23 cellular contexts compared by ENCODE assay signal in the genomic region with DNA sequence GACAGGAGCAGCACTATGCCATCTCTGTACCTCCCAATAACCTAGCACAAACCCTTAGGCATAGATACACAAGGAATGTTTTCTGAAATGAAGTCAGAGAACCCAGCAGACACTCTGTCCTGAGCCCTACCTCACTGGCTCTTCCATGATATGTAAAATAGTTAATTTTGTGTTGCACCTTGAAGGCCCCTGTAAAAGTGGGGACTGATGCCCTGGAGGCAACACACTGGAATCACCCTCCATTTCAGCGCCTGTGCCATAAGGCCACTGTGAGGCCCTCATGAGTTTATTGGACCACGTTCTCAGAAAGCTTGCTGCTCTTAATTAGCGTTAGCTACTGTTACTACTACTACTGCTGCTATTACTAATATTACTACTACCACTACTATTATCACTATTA.
"Had no signal": no experiment of that assay in that cellular context is flagged by ENCODE, and none has a peak within 500 bp of the region (broad histone marks: within the 10 kb centered on the region; RNA-seq: fewer than 3 reads in every experiment).

No MANE protein-coding gene starts in this region.

- H3K27me3 Mint-ChIP-seq: activated CD4-positive, alpha-beta memory T cell treated with anti-CD3 and anti-CD28 coated beads for 36 hours; activated naive CD8-positive, alpha-beta T cell treated with anti-CD3 and anti-CD28 coated beads, Interleukin-2, amount 50 U/mL, for 24 hours; activated T-helper 17 cell treated with anti-CD3 and anti-CD28 coated beads, Interleukin-2, amount 50 U/mL, for 72 hours; naive B cell had no signal

- H3K36me3 Mint-ChIP-seq: activated CD4-positive, alpha-beta memory T cell treated with anti-CD3 and anti-CD28 coated beads for 36 hours; activated naive CD4-positive, alpha-beta T cell treated with anti-CD3 and anti-CD28 coated beads, Interleukin-2, amount 50 U/mL, for 24 hours; naive B cell had no signal

- H3K4me3 Mint-ChIP-seq: activated CD4-positive, alpha-beta memory T cell treated with anti-CD3 and anti-CD28 coated beads for 36 hours; activated naive CD4-positive, alpha-beta T cell treated with anti-CD3 and anti-CD28 coated beads, Interleukin-2, amount 50 U/mL, for 24 hours; activated naive CD8-positive, alpha-beta T cell treated with anti-CD3 and anti-CD28 coated beads, Interleukin-2, amount 50 U/mL, for 24 hours; activated T-cell treated with anti-CD3 and anti-CD28 coated beads, Interleukin-2, amount 50 U/mL, for 4 hours; activated T-helper 17 cell treated with anti-CD3 and anti-CD28 coated beads, Interleukin-2, amount 50 U/mL, for 72 hours; immature natural killer cell; mesothelial cell of epicardium; naive B cell; T-helper 1 cell treated with Interleukin-12 subunit alpha and Interleukin-12 subunit beta and Interleukin-4 antibody, amounts not matched to agents 30 μg/mL and 1 μg/mL, for 36 hours had no signal

- H3K27ac Mint-ChIP-seq: activated CD4-positive, alpha-beta memory T cell treated with anti-CD3 and anti-CD28 coated beads for 36 hours; activated naive CD4-positive, alpha-beta T cell treated with anti-CD3 and anti-CD28 coated beads, Interleukin-2, amount 50 U/mL, for 24 hours; activated naive CD8-positive, alpha-beta T cell treated with anti-CD3 and anti-CD28 coated beads, Interleukin-2, amount 50 U/mL, for 24 hours; activated T-helper 17 cell treated with anti-CD3 and anti-CD28 coated beads, Interleukin-2, amount 50 U/mL, for 72 hours; immature natural killer cell had no signal

- DNase-seq: activated CD4-positive, alpha-beta memory T cell treated with anti-CD3 and anti-CD28 coated beads for 36 hours; activated CD4-positive, alpha-beta T cell treated with anti-CD3 and anti-CD28 coated beads for 48 hours; activated gamma-delta T cell treated with Interleukin-2 at 50 U/mL for 16 hours; activated naive CD8-positive, alpha-beta T cell treated with anti-CD3 and anti-CD28 coated beads, Interleukin-2, amount 50 U/mL, for 24 hours; activated T-cell treated with anti-CD3 and anti-CD28 coated beads, Interleukin-2, amount 50 U/mL, for 4 hours; central memory CD4-positive, alpha-beta T cell; foreskin fibroblast; heart left ventricle; hypothalamus; immature natural killer cell; kidney; left colon; naive B cell; right lobe of liver; stimulated activated CD4-positive, alpha-beta T cell treated with anti-CD3 and anti-CD28 coated beads, Interleukin-4, amount 100 ng/mL, for 1 hour; stimulated activated naive CD8-positive, alpha-beta T cell treated with anti-CD3 and anti-CD28 coated beads, Interleukin-15, Interleukin-2, amounts not matched to agents 100 U/mL and 50 U/mL, for 24 hours; T1000; trophoblast cell; WERI-Rb-1 had no signal

- H3K4me1 Mint-ChIP-seq: activated naive CD4-positive, alpha-beta T cell treated with anti-CD3 and anti-CD28 coated beads, Interleukin-2, amount 50 U/mL, for 24 hours; activated naive CD8-positive, alpha-beta T cell treated with anti-CD3 and anti-CD28 coated beads, Interleukin-2, amount 50 U/mL, for 24 hours; activated T-helper 17 cell treated with anti-CD3 and anti-CD28 coated beads, Interleukin-2, amount 50 U/mL, for 72 hours; immature natural killer cell; naive B cell had no signal
